ENCODE assay signal across 8 cellular contexts in the genomic region with DNA sequence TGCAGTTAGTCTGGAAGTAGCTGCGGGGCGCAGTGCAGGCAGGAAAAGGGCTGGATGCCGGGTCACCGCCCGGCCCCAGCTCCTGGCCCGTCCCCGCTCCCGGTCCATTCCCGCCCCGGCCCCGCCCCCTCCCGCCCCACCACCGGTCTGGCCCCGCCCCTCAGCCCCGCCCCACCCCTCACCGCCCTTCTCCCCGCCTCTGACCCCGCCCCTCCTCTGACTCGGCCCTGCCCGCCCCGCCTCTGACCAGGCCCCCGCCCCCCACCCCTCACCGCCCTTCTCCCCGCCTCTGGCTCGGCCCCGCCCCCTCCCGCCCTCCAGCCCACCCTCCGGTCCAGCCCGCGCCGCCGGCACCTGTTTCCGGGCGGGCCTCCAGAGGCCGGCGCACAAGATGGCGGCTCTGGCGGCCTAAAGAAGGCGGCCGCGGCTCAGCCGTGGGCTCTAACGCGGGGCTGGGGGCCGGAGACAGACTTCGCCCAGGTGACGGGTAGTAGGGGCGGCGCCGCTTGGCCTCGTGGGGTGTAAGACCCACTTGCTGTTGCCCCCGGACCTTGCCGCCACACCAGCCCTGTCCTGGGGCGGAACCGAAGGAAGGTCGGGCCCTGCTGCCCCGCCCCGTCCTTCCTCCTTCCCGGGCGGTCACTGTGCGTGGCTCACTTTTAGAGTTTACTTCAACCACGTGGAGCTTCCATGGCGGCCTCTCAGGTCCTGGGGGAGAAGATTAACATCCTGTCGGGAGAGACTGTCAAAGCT. TPM values are rescaled to one million over a fixed set of nuclear protein-coding genes. Genes with fewer than 3 reads are reported as not detected.
DNase-seq lines count a peak whose midpoint lies in the region; ATAC-seq and TF ChIP-seq lines count a peak whose summit lies in the region.

A gene with protein sequence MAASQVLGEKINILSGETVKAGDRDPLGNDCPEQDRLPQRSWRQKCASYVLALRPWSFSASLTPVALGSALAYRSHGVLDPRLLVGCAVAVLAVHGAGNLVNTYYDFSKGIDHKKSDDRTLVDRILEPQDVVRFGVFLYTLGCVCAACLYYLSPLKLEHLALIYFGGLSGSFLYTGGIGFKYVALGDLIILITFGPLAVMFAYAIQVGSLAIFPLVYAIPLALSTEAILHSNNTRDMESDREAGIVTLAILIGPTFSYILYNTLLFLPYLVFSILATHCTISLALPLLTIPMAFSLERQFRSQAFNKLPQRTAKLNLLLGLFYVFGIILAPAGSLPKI (plus strand): TSS at position 357 of the 753 bp plus-strand sequence. CDS start 334 bp downstream, at position 691.

- peak; percentile 95 for ATAC-seq in gastroesophageal sphincter

- no peak for TF ChIP-seq EP300 in gastroesophageal sphincter (IDR thresholded peaks at IDR 0.05)

- TF ChIP-seq CTCF in gastroesophageal sphincter (IDR thresholded peaks at IDR 0.05), result peak in 1 of 4 experiments; percentile 50

- peaks cover 10% of the 10 kb centered on the region for H3K4me1 ChIP-seq in HAP-1
- peaks cover 0 to 43% (median 28%) of the 10 kb centered on the region in 3 donors for H3K4me1 ChIP-seq in gastroesophageal sphincter

- H3K4me3 ChIP-seq in HAP-1, result peak within 1 kb of the TSS; percentile 97
- peak within 1 kb of the TSS; percentile 90 for H3K4me3 ChIP-seq in MG63
- peak within 1 kb of the TSS; percentile 80 for H3K4me3 ChIP-seq in gastroesophageal sphincter

- TF ChIP-seq POLR2A in gastroesophageal sphincter (IDR thresholded peaks at IDR 0.05), result peak; percentile 56 to 57

- 0% methylated on average over 9 of the region's 64 CpGs; no CpG with 5 or more reads in 1 of the 2 donors for WGBS in gastroesophageal sphincter (ENCODE audit: low coverage in 1 of 2), 2 donors

- H3K27ac ChIP-seq in gastroesophageal sphincter, result peak within 1 kb of the TSS; percentile 83 to 95 (median 93)

- H3K27me3 ChIP-seq in HAP-1 (ENCODE audit: low read depth), result no peaks in the 10 kb centered on the region
- H3K27me3 ChIP-seq in MG63, result no peaks in the 10 kb centered on the region
- H3K27me3 ChIP-seq in gastroesophageal sphincter, result no peaks in the 10 kb centered on the region

- peak; percentile 99 for DNase-seq in GM03348 (ENCODE audit: low spot score)
- DNase-seq in HAP-1 (ENCODE audit: low spot score in 2 of 2), result peak; percentile 79 to 90
- peak; percentile 81 for DNase-seq in MG63
- peak; percentile 72 for DNase-seq in SK-N-DZ (ENCODE audit: low spot score)
- peak; percentile 77 for DNase-seq in activated naive CD4-positive, alpha-beta T cell treated with Interleukin-2 at 50 U/mL for 16 hours
- peak in 55 of 56 donors; percentile 55 to 95 (median 85) for DNase-seq in nucleus accumbens (lab: John Stamatoyannopoulos, UW)
- peak; percentile 82 for DNase-seq in superior temporal gyrus (ENCODE audit: extremely low spot score)

- in situ Hi-C loops in HAP-1 (cut with MboI; ENCODE audit: low sequenced_read_pairs), result no loop called here

- no peaks in the 10 kb centered on the region for H3K9me3 ChIP-seq in HAP-1
- H3K9me3 ChIP-seq in MG63, result no peaks in the 10 kb centered on the region
- no peaks in the 10 kb centered on the region for H3K9me3 ChIP-seq in gastroesophageal sphincter

- H3K36me3 ChIP-seq in HAP-1 (replicated peaks) (peaks cover 16% of the 10 kb centered on the region), MG63 (peaks cover 8% of the 10 kb centered on the region), gastroesophageal sphincter (peaks cover 0 to 20% of the 10 kb centered on the region in 2 donors)

RNA-seq across cellular contexts. Expression of the gene that starts here (rescaled TPM):
- 6.3 and 9.0 TPM in 2 replicates for total RNA-seq in MG63 (2014; rRNA removed; shearing (Covaris generic); ENCODE audit: low replicate concordance)
- polyA plus RNA-seq in SK-N-DZ (2014; cell fraction: cytosol; rRNA removed), result 8.5 and 13.4 TPM in 2 replicates
- polyA plus RNA-seq in SK-N-DZ (2014; cell fraction: nucleus; rRNA removed), result 4.9 and 10.9 TPM in 2 replicates
- total RNA-seq in gastroesophageal sphincter, result 10 to 100 TPM; 11.7 to 16.3 (median 14.0) TPM

Comparison
In these comparisons a context has a peak if more than half of its experiments do, and no peak if none do; other contexts are left out.
1. Peak in every context shown above with its lines: DNase-seq, ATAC-seq, H3K4me3 ChIP-seq and H3K27ac ChIP-seq.